ENCODE assay signal across 8 cellular contexts in genomic region chr17:59371426-59372099, GRCh38. TPM values are rescaled to one million over a fixed set of nuclear protein-coding genes. Genes with fewer than 3 reads are reported as not detected.
DNase-seq lines count a peak whose midpoint lies in the region.

No MANE protein-coding gene starts in this region.

- no peaks in the 10 kb centered on the region for H3K36me3 ChIP-seq in duodenal mucosa (ENCODE audit: control insufficient read depth in 1 of 2, insufficient read depth in 2 of 2, low read length in 2 of 2)
- no peaks in the 10 kb centered on the region for H3K36me3 ChIP-seq in muscle layer of duodenum (ENCODE audit: control insufficient read depth in 1 of 2, insufficient read depth in 2 of 2, low read length in 2 of 2)
- no peaks in the 10 kb centered on the region for H3K36me3 ChIP-seq in urinary bladder (ENCODE audit: insufficient read depth)

- 27% methylated on average over 5 of the region's 5 CpGs for WGBS in urinary bladder

- H3K4me3 ChIP-seq in duodenal mucosa (ENCODE audit: low read depth in 1 of 2, low read length in 2 of 2): peak overlapping the region in 1 of 2 donors; percentile 32
- H3K4me3 ChIP-seq in muscle layer of duodenum (ENCODE audit: low read depth in 1 of 2, low read length in 2 of 2): peak overlapping the region in 1 of 2 donors; percentile 36
- H3K4me3 ChIP-seq in urinary bladder (ENCODE audit: low read depth, low read length): no peak overlapping the region

- H3K27ac ChIP-seq in duodenal mucosa (ENCODE audit: low read depth, low read length) (peak overlapping the region; percentile 71), muscle layer of duodenum (ENCODE audit: low read length) (peak overlapping the region; percentile 91), urinary bladder (ENCODE audit: low read depth) (peak overlapping the region; percentile 79)

- H3K4me1 ChIP-seq in duodenal mucosa (ENCODE audit: control insufficient read depth in 1 of 2, insufficient read depth in 2 of 2, low read length in 2 of 2) (peaks cover 68 to 84% of the 10 kb centered on the region in 2 donors), muscle layer of duodenum (ENCODE audit: control insufficient read depth in 1 of 2, insufficient read depth in 2 of 2, low read length in 2 of 2) (peaks cover 67 to 72% of the 10 kb centered on the region in 2 donors), urinary bladder (ENCODE audit: insufficient read depth) (peaks cover 11% of the 10 kb centered on the region)

- H3K9me3 ChIP-seq in duodenal mucosa (ENCODE audit: control insufficient read depth in 1 of 2, low read length in 2 of 2) (no peaks in the 10 kb centered on the region), muscle layer of duodenum (ENCODE audit: control insufficient read depth in 1 of 2, low read length in 2 of 2) (no peaks in the 10 kb centered on the region)

- H3K27me3 ChIP-seq in duodenal mucosa (ENCODE audit: control insufficient read depth in 1 of 2, insufficient read depth in 2 of 2, low read length in 2 of 2) (no peaks in the 10 kb centered on the region), muscle layer of duodenum (ENCODE audit: low read depth, low read length) (no peaks in the 10 kb centered on the region)

- H3K4me3 Mint-ChIP-seq in activated naive CD4-positive, alpha-beta T cell treated with anti-CD3 and anti-CD28 coated beads, Interleukin-2, amount 50 U/mL, for 24 hours: no peak overlapping the region

- H3K9me3 Mint-ChIP-seq in activated naive CD4-positive, alpha-beta T cell treated with anti-CD3 and anti-CD28 coated beads, Interleukin-2, amount 50 U/mL, for 24 hours: no peaks in the 10 kb centered on the region

- H3K9ac ChIP-seq in duodenal mucosa (ENCODE audit: low read depth in 1 of 2, low read length in 2 of 2): peak overlapping the region; percentile 15 to 20

- H3K27me3 Mint-ChIP-seq in activated naive CD4-positive, alpha-beta T cell treated with anti-CD3 and anti-CD28 coated beads, Interleukin-2, amount 50 U/mL, for 24 hours: no peaks in the 10 kb centered on the region

- peaks cover 91% of the 10 kb centered on the region for H3K4me1 Mint-ChIP-seq in activated naive CD4-positive, alpha-beta T cell treated with anti-CD3 and anti-CD28 coated beads, Interleukin-2, amount 50 U/mL, for 24 hours

- no peak for DNase-seq in activated naive CD4-positive, alpha-beta T cell treated with Interleukin-2 at 50 U/mL for 16 hours
- DNase-seq in NCI-H2029 treated with DMSO at 0.1 percent for 48 hours (lab: John Stamatoyannopoulos, UW) (no peak), T-helper 9 cell (no peak)
- no peak for DNase-seq in central memory CD4-positive, alpha-beta T cell

- no peaks in the 10 kb centered on the region for H3K36me3 Mint-ChIP-seq in activated naive CD4-positive, alpha-beta T cell treated with anti-CD3 and anti-CD28 coated beads, Interleukin-2, amount 50 U/mL, for 24 hours

- H3K27ac Mint-ChIP-seq in activated naive CD4-positive, alpha-beta T cell treated with anti-CD3 and anti-CD28 coated beads, Interleukin-2, amount 50 U/mL, for 24 hours: peak overlapping the region; percentile 65

RNA-seq across cellular contexts. Expression of gene YPEL2, which starts 40.1 kb away (rescaled TPM):
- total RNA-seq in urinary bladder: 28.4 TPM
- 16.0 TPM for polyA plus RNA-seq in urinary bladder
